ENCODE assay signal across 13 cellular contexts in the genomic region with DNA sequence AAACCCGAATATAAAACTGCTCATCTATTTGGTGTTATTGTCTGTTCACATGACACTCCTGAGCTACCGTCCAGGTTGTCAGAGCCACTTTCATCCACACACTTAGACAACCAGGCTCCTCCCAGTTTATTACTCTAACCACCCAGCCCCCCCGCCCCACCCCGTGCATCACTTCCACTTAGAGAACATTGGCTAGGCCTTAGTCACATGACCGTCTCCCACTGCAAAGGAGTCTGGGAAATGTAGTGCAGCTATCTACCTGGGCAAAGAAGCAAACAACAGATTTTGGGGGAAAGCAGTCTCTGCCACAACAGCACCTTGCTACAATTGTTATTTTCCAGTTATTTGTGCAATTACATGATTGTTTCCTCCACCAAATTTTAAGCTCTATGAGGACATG. TPM values are rescaled to one million over a fixed set of nuclear protein-coding genes. Genes with fewer than 3 reads are reported as not detected.
DNase-seq lines count a peak whose midpoint lies in the region; ATAC-seq and TF ChIP-seq lines count a peak whose summit lies in the region.
"Had no signal": no experiment of that assay in that cellular context is flagged by ENCODE, and none has a peak within 500 bp of the region (broad histone marks: within the 10 kb centered on the region; RNA-seq: fewer than 3 reads in every experiment).

No MANE protein-coding gene starts in this region.

- H3K4me3 ChIP-seq in OCI-LY1 (ENCODE audit: low read depth, low read length, poor library complexity, severe bottlenecking) (no peak overlapping the region), iPS DF 6.9 (ENCODE audit: low read length) (no peak overlapping the region)
- H3K4me3 ChIP-seq: GM23248, spleen had no signal

- H3K4me2 ChIP-seq in OCI-LY1 (ENCODE audit: low read length) = peak overlapping the region; percentile 36; the same call in 1 of the 2 replicates

- ATAC-seq in GM19397 (IDR thresholded peaks at IDR 0.05; ENCODE audit: unreplicated experiment) = no peak
- no peak for ATAC-seq in GM19452 (IDR thresholded peaks at IDR 0.05; ENCODE audit: unreplicated experiment)
- no peak for ATAC-seq in GM18907 (IDR thresholded peaks at IDR 0.05; ENCODE audit: unreplicated experiment)
- ATAC-seq: Right ventricle myocardium inferior had no signal

- H3K79me2 ChIP-seq in OCI-LY1 (ENCODE audit: insufficient read depth, low read length) = no peaks in the 10 kb centered on the region

- H3K27ac ChIP-seq in OCI-LY1 (ENCODE audit: low read depth, low read length, poor library complexity, severe bottlenecking) (no peak overlapping the region), iPS DF 6.9 (ENCODE audit: low read length) (no peak overlapping the region)
- H3K27ac ChIP-seq: GM23248 had no signal

- H3K9me2 ChIP-seq in OCI-LY1 (ENCODE audit: low read depth, low read length) = no peaks in the 10 kb centered on the region

- no peaks in the 10 kb centered on the region for H3K4me1 ChIP-seq in OCI-LY1 (ENCODE audit: insufficient read depth, low read length, severe bottlenecking)
- H3K4me1 ChIP-seq in iPS DF 6.9 (ENCODE audit: control insufficient read depth, insufficient read depth, low read length) = no peaks in the 10 kb centered on the region

- H3K9me3 ChIP-seq in OCI-LY1 (ENCODE audit: low read length) = no peaks in the 10 kb centered on the region
- H3K9me3 ChIP-seq in iPS DF 6.9 (ENCODE audit: control insufficient read depth, insufficient read depth, low read length) = no peaks in the 10 kb centered on the region

- H3K9ac ChIP-seq in OCI-LY1 (ENCODE audit: low read length) = no peak overlapping the region
- H3K9ac ChIP-seq: GM23248 had no signal

- H3K27me3 ChIP-seq in OCI-LY1 (ENCODE audit: insufficient read depth, low read length) (no peaks in the 10 kb centered on the region), iPS DF 6.9 (ENCODE audit: control insufficient read depth, insufficient read depth, low read length) (no peaks in the 10 kb centered on the region)
- H3K27me3 ChIP-seq: spleen had no signal

- H3K36me3 ChIP-seq in OCI-LY1 (ENCODE audit: insufficient read depth, low read length) = no peaks in the 10 kb centered on the region
- no peaks in the 10 kb centered on the region for H3K36me3 ChIP-seq in iPS DF 6.9 (ENCODE audit: control insufficient read depth, insufficient read depth, low read length)
- H3K36me3 ChIP-seq: spleen had no signal

- no peaks in the 10 kb centered on the region for H4K20me1 ChIP-seq in OCI-LY1 (ENCODE audit: insufficient read depth, low read length)

- no peaks in the 10 kb centered on the region for H3F3A ChIP-seq in OCI-LY1 (ENCODE audit: insufficient read depth, low read length)

- no peak for TF ChIP-seq CTCF in OCI-LY1 (IDR thresholded peaks at IDR 0.05; ENCODE audit: low read length)

- no peak overlapping the region for H2AFZ ChIP-seq in OCI-LY1 (ENCODE audit: low read length)
- H2AFZ ChIP-seq: GM23248 had no signal

- DNase-seq in NCI-H1436 (lab: John Stamatoyannopoulos, UW) = peak; percentile 21
- no peak for DNase-seq in NCI-H1436 treated with DMSO at 0.1 percent for 48 hours (lab: John Stamatoyannopoulos, UW)
- DNase-seq in HT1080 (ENCODE audit: low read depth) = peak; percentile 49
- peak; percentile 39 for DNase-seq in iPS DF 6.9 (ENCODE audit: low read depth, low spot score)
- DNase-seq: ACHN; activated naive CD4-positive, alpha-beta T cell treated with Interleukin-2 at 50 U/mL for 16 hours; GM23248; spleen had no signal

- WGBS in iPS DF 6.9 (ENCODE audit: insufficient coverage, insufficient read length) = no CpG with 5 or more reads among the region's 5 CpGs

RNA-seq across cellular contexts. Expression of gene RBPJ, which starts 57.6 kb away (rescaled TPM):
- 27.3 and 31.3 TPM in 2 replicates for total RNA-seq in HT1080 (2014; rRNA removed; shearing (Covaris generic))
- 40.1 and 47.8 TPM in 2 replicates for polyA plus RNA-seq in HT1080 (2015; cell fraction: cytosol; rRNA removed)
- 82.1 and 97.7 TPM in 2 replicates for polyA plus RNA-seq in HT1080 (2015; cell fraction: nucleus; rRNA removed)
